Comparison of ENCODE assay signal across 10 cellular contexts in the genomic region with DNA sequence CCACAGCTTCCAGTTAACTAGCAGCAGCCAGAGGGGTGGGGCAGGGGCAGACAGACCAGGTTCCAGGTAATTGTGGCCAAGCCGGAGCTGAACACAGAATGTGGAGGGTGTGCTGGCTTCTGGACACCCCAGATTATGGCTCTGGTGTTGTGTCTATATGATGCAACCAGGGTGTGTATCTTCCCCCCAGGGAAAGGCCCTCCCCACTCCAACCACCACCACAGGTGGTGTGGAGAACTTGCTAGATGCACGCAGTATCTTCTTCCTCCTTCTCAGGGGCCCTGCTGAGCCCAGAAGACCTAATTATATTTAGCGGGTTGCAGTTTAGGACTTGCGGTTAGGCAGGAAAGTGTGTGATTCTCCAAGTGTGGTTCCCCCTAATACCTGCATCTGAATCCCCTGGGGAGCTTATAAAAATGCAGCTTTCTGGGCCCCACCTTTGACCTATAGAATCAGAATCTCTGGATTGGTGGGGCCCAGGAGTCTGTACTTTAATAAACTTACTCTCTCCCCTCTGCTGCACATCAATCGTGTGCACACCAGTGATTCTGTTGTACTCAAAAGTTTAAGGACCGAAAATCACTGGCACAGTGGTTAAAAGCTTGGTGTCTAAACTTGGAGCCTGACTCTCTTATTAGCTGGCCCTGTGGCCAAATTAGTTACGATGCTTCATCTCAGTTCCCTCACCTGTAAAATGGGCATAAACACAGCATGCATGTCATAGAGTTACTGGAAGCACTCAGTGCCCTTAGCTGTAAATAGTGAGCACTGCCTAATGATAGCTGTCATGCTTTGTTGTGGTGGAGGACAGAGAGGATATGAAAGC.
A peak's percentile ranks its signal among the peaks of the same experiment; 100 is the strongest.
DNase-seq lines count a peak whose midpoint lies in the region; ATAC-seq and TF ChIP-seq lines count a peak whose summit lies in the region.
"Had no signal": no experiment of that assay in that cellular context is flagged by ENCODE, and none has a peak within 500 bp of the region (broad histone marks: within the 10 kb centered on the region; RNA-seq: fewer than 3 reads in every experiment).

No MANE protein-coding gene starts in this region.

- ATAC-seq in GM19467 (IDR thresholded peaks at IDR 0.05; ENCODE audit: unreplicated experiment) (peak; percentile 78), HG03108 (IDR thresholded peaks at IDR 0.05; ENCODE audit: unreplicated experiment) (peak; percentile 88)

- intact Hi-C loops in vagina (cut with DNase I), result no loop called here

- no peaks in the 10 kb centered on the region for H3K27me3 ChIP-seq in vagina
- H3K27me3 ChIP-seq: right atrium auricular region, suprapubic skin had no signal

- H3K9me3 ChIP-seq in vagina, result no peaks in the 10 kb centered on the region
- H3K9me3 ChIP-seq: suprapubic skin had no signal

- TF ChIP-seq POLR2A in vagina (IDR thresholded peaks at IDR 0.05), result no peak

- H3K27ac ChIP-seq in vagina, result no peak overlapping the region
- H3K27ac ChIP-seq: right atrium auricular region, suprapubic skin had no signal

- TF ChIP-seq CTCF in GM10248 (IDR thresholded peaks at IDR 0.05; ENCODE audit: control extremely low read depth, extremely low read depth, low read depth, missing control alignments) (no peak), vagina (IDR thresholded peaks at IDR 0.05) (no peak)

- CTCF ChIA-PET in GM10248 (lab: Yijun Ruan, JAX), result interaction anchor here (0.9 to 3.5 kb wide), 9 partner anchors 10 to 289 kb away, joined by 3 to 10 read pairs (median 3); no protein-coding TSS in a partner anchor

- DNase-seq in GM10248 (ENCODE audit: extremely low spot score), result peak; percentile 79
- DNase-seq in RPMI8226, result peak; percentile 68
- no peak for DNase-seq in Ammon's horn (ENCODE audit: low spot score)
- no peak for DNase-seq in NCI-H2029 (lab: John Stamatoyannopoulos, UW)
- no peak for DNase-seq in AG08395 (ENCODE audit: low spot score)
- DNase-seq in vagina (ENCODE audit: extremely low spot score in 2 of 2), result no peak

- H3K36me3 ChIP-seq in vagina, result no peaks in the 10 kb centered on the region
- H3K36me3 ChIP-seq: right atrium auricular region, suprapubic skin had no signal

- POLR2A ChIA-PET in GM10248 (lab: Yijun Ruan, JAX), result interaction anchor here (1.3 to 1.5 kb wide), 2 partner anchors 13 to 26 kb away, joined by 3 to 7 read pairs; no protein-coding TSS in a partner anchor

- no peaks in the 10 kb centered on the region for H3K4me1 ChIP-seq in vagina
- H3K4me1 ChIP-seq: right atrium auricular region had no signal

- no peak overlapping the region for H3K4me3 ChIP-seq in vagina
- H3K4me3 ChIP-seq: right atrium auricular region, suprapubic skin had no signal

Comparison
In these comparisons a context has a peak if more than half of its experiments do, and no peak if none do; other contexts are left out.
1. DNase-seq: peak in GM10248 (single experiment) and RPMI8226 (single experiment); none in Ammon's horn (single experiment), NCI-H2029 (single experiment), AG08395 (single experiment) and vagina (0 of 2).